Comparison of ENCODE assay signal across 8 cellular contexts in the genomic region with DNA sequence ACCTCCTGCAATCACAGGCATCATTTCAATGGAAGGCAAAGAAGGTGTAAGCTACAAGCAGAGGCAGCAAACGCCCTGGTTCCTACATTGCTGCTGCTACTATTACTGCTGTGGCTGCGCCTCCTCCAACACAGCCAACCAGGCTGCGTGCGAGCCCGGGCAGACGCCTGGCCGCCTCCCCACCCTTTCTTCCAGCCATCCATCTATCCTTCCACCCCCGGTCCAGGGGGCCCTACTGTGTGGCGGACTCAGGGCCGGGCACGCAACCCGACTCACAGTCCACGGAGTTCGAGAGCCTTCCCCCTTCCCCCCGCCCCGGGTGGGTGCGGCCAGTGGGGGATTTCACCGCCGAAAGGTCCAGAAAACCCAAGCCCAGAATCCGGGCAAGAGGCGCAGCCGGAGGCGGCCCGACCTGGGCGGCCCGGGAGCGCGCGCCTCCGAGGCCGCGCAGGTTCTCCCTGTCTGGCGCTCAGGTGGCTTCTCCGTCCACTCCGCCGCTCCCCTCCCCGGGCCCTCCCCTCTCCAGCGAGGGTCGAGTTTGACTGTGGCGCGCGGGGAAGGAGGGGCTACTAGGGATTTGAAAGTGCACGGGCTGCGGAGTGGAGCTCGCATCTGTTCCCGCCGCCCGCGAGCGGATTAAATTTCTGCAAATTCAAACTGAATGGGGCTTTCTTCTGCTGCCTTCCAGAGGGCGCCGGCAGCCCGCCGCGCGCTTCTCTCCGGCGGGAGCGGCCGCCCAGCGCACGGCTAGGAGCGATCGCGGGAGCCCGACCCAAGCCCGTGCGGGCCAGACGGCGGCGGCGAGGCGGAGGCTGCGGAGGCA. TPM values are rescaled to one million over a fixed set of nuclear protein-coding genes. Genes with fewer than 3 reads are reported as not detected.
A peak's percentile ranks its signal among the peaks of the same experiment; 100 is the strongest.
DNase-seq lines count a peak whose midpoint lies in the region; ATAC-seq and TF ChIP-seq lines count a peak whose summit lies in the region.

TSS of gene HUNK (plus strand) at position 569 of the 823 bp plus-strand sequence. CDS start 655 bp downstream, outside the sequence.

- intact Hi-C loops in CD4-positive, alpha-beta T cell (cut with DNase I, micrococcal nuclease) = no loop called here

- ATAC-seq in CD4-positive, alpha-beta T cell (ENCODE audit: poor library complexity) = no peak
- ATAC-seq in memory B cell (ENCODE audit: low read depth) = peak; percentile 24
- ATAC-seq in HG02973 (IDR thresholded peaks at IDR 0.05; ENCODE audit: unreplicated experiment) = no peak

- H3K9me3 ChIP-seq in CD4-positive, alpha-beta T cell (ENCODE audit: control insufficient read depth, low read length) = no peaks in the 10 kb centered on the region
- H3K9me3 ChIP-seq in HUES6 (ENCODE audit: control insufficient read depth, insufficient read depth, low read depth, low read length) = no peaks in the 10 kb centered on the region
- H3K9me3 ChIP-seq in duodenal mucosa (ENCODE audit: control insufficient read depth in 1 of 2, low read length in 2 of 2) = no peaks in the 10 kb centered on the region
- H3K9me3 ChIP-seq in thymus (ENCODE audit: control insufficient read depth) = no peaks in the 10 kb centered on the region

- H3K27ac ChIP-seq in CD4-positive, alpha-beta T cell (ENCODE audit: low read depth, low read length) = no peak within 1 kb of the TSS
- H3K27ac ChIP-seq in HUES6 (ENCODE audit: low read depth, low read length) (no peak within 1 kb of the TSS), duodenal mucosa (ENCODE audit: low read depth, low read length) (peak within 1 kb of the TSS; percentile 32), thymus (ENCODE audit: low read depth) (no peak within 1 kb of the TSS)

- DNase-seq in CD4-positive, alpha-beta T cell = no peak
- DNase-seq in RPMI8226 (peak; percentile 48), memory B cell (ENCODE audit: low spot score in 2 of 2) (peak in 1 of 2 donors; percentile 24), COLO829 (ENCODE audit: low spot score) (no peak)

- peaks cover 11% of the 10 kb centered on the region for H3K4me1 Mint-ChIP-seq in CD4-positive, alpha-beta T cell (ENCODE audit: low read depth)
- H3K4me1 Mint-ChIP-seq in memory B cell = peaks cover 7% of the 10 kb centered on the region

- H3K27me3 ChIP-seq in CD4-positive, alpha-beta T cell (ENCODE audit: control insufficient read depth, insufficient read depth, low read length) = peaks cover 39% of the 10 kb centered on the region
- H3K27me3 ChIP-seq in HUES6 (ENCODE audit: control insufficient read depth, insufficient read depth, low read length) (peaks cover 28% of the 10 kb centered on the region), duodenal mucosa (ENCODE audit: control insufficient read depth in 1 of 2, insufficient read depth in 2 of 2, low read length in 2 of 2) (peaks cover 7 to 12% of the 10 kb centered on the region in 2 donors), thymus (ENCODE audit: control insufficient read depth, insufficient read depth) (peaks cover 56% of the 10 kb centered on the region)

- H3K27ac Mint-ChIP-seq in CD4-positive, alpha-beta T cell = no peak within 1 kb of the TSS
- H3K27ac Mint-ChIP-seq in memory B cell = no peak within 1 kb of the TSS

- H3K27me3 Mint-ChIP-seq in CD4-positive, alpha-beta T cell = peaks cover 68% of the 10 kb centered on the region
- peaks cover 24% of the 10 kb centered on the region for H3K27me3 Mint-ChIP-seq in memory B cell

- H3K4me3 ChIP-seq in HUES6 (ENCODE audit: low read depth, low read length) (peak within 1 kb of the TSS; percentile 79), duodenal mucosa (ENCODE audit: low read depth in 1 of 2, low read length in 2 of 2) (peak within 1 kb of the TSS; percentile 65 to 73), thymus (ENCODE audit: low read length) (peak within 1 kb of the TSS; percentile 45)

- H3K4me3 Mint-ChIP-seq in CD4-positive, alpha-beta T cell = peak within 1 kb of the TSS; percentile 83
- H3K4me3 Mint-ChIP-seq in memory B cell = peak within 1 kb of the TSS; percentile 84

- CTCF ChIA-PET in CD4-positive, alpha-beta T cell (lab: Charles Lee) = no interaction called here

- H3K36me3 ChIP-seq in HUES6 (ENCODE audit: control insufficient read depth, insufficient read depth, low read length) (no peaks in the 10 kb centered on the region), duodenal mucosa (ENCODE audit: control insufficient read depth in 1 of 2, insufficient read depth in 2 of 2, low read length in 2 of 2) (no peaks in the 10 kb centered on the region), thymus (ENCODE audit: control insufficient read depth, insufficient read depth) (no peaks in the 10 kb centered on the region)

- WGBS in thymus = 2% methylated on average over 74 of the region's 74 CpGs

- peak within 1 kb of the TSS; percentile 77 for H3K9ac ChIP-seq in HUES6 (ENCODE audit: low read length)
- peak within 1 kb of the TSS; percentile 25 to 32 for H3K9ac ChIP-seq in duodenal mucosa (ENCODE audit: low read depth in 1 of 2, low read length in 2 of 2)

- no peaks in the 10 kb centered on the region for H3K36me3 Mint-ChIP-seq in CD4-positive, alpha-beta T cell (ENCODE audit: low read depth)
- no peaks in the 10 kb centered on the region for H3K36me3 Mint-ChIP-seq in memory B cell

- no peaks in the 10 kb centered on the region for H3K9me3 Mint-ChIP-seq in CD4-positive, alpha-beta T cell
- H3K9me3 Mint-ChIP-seq in memory B cell = no peaks in the 10 kb centered on the region

- H3K4me1 ChIP-seq in HUES6 (ENCODE audit: control insufficient read depth, insufficient read depth, low read length) (peaks cover 34% of the 10 kb centered on the region), duodenal mucosa (ENCODE audit: control insufficient read depth in 1 of 2, insufficient read depth in 2 of 2, low read length in 2 of 2) (peaks cover 23% of the 10 kb centered on the region in 2 donors), thymus (ENCODE audit: control insufficient read depth, insufficient read depth, low read length) (peaks cover 3% of the 10 kb centered on the region)

- POLR2A ChIA-PET in CD4-positive, alpha-beta T cell (lab: Charles Lee) = no interaction called here

- no peak for TF ChIP-seq CTCF in CD4-positive, alpha-beta T cell (IDR thresholded peaks at IDR 0.05)

RNA-seq across cellular contexts. Expression of gene HUNK, which starts in this region (rescaled TPM):
- total RNA-seq in CD4-positive, alpha-beta T cell = not detected
- polyA plus RNA-seq in thymus = 0.21 TPM
